Comparison of ENCODE assay signal across 1 cellular context in genomic region chr19:57748029-57748428, GRCh38.
TF ChIP-seq lines count a peak whose summit lies in the region.

No MANE protein-coding gene starts in this region.

TF ChIP-seq in HepG2, 621 proteins besides CTCF, POLR2A, EP300 and RAD21:
- TF ChIP-seq MTF1 (CRISPR knock-in tag; IDR thresholded peaks at IDR 0.05) (no peak), ZNF12 (CRISPR knock-in tag; IDR thresholded peaks at IDR 0.05) (peak; percentile 90), ZNF7 (CRISPR knock-in tag; IDR thresholded peaks at IDR 0.05) (0 out of 2 replicates have a peak, but pooled peaks have one; percentile 17)
